In the genomic region with DNA sequence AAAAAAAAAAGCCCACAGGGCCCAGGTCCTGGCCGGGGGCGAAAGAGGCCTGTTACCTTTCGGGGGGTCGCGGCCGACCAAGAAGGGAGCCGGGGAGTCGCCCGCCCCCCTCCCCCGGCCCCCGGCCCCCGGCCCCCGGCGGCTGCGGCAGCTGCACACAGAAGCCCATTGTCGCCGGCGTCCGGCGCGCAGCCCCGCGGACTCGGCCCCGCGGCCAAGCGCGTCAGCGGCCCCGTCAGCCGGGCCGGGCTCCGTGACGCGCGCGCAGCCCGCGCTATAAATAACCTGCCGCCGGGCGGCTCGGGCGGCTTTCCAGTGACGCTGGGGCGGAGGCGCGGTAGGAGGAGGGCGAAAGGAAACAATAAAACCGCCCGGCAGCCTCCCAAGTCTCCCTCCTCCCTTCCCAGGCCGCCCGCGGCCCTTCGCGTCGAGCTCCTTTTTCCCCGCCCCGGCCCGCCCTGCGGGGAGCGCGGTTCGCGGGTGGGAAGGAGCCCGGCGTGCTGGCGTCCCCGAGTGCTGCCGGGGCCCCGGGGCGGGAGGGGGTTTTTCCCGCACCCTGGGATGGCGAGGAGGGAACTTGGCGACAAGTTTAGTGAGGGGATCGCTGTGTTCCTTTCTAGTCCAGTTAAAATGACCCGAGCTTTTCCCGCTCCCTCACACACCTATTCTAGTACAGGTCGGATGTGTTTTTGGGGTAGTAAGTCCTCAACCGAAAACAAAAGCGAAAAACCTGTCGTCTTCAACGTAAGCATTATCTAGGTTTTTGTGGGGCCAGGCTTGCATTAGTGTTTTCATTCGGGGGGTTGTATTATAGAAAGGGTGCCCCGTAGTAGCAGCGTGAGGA, we compare ENCODE assay signal across 8 cellular contexts.
A peak's percentile ranks its signal among the peaks of the same experiment; 100 is the strongest.
DNase-seq lines count a peak whose midpoint lies in the region; ATAC-seq and TF ChIP-seq lines count a peak whose summit lies in the region.

No MANE protein-coding gene starts in this region.

- POLR2A ChIA-PET in AG04449 (lab: Yijun Ruan, JAX) = interaction anchor here (0.6 to 2.5 kb wide), 6 partner anchors 8 to 1092 kb away, joined by 3 to 10 read pairs (median 4); no protein-coding TSS in a partner anchor

- DNase-seq in AG04449 (ENCODE audit: low read depth, low spot score) (no peak), NCI-H2227 (lab: John Stamatoyannopoulos, UW; ENCODE audit: unreplicated experiment) (peak; percentile 98), cerebellar nuclear complex (lab: John Stamatoyannopoulos, UW) (peak; percentile 57 to 77), kidney glomerular epithelial cell (lab: John Stamatoyannopoulos, UW) (peak; percentile 82)
- DNase-seq in activated CD4-positive, CD25-positive, alpha-beta regulatory T cell treated with anti-CD3 and anti-CD28 coated beads, Interleukin-2, amount 50 U/mL, for 72 hours = peak; percentile 82
- DNase-seq in stimulated activated CD4-positive, alpha-beta T cell treated with anti-CD3 and anti-CD28 coated beads, Interleukin-15, amount 100 ng/mL, for 24 hours = peak; percentile 92

- ATAC-seq in GM18873 (IDR thresholded peaks at IDR 0.05; ENCODE audit: low FRiP score, unreplicated experiment) (peak; percentile 52), HG03108 (IDR thresholded peaks at IDR 0.05; ENCODE audit: unreplicated experiment) (peak; percentile 49)

- peak overlapping the region; percentile 81 for H3K4me3 ChIP-seq in AG04449 (ENCODE audit: low read depth, low read length)

- TF ChIP-seq CTCF in AG04449 (IDR thresholded peaks at IDR 0.05; ENCODE audit: insufficient read depth, low read length, missing control alignments) = no peak

- CTCF ChIA-PET in AG04449 (lab: Yijun Ruan, JAX) = interaction anchor here (1.0 to 1.6 kb wide), 3 partner anchors 8 to 248 kb away, joined by 3 to 8 read pairs (median 5); no protein-coding TSS in a partner anchor
